In the genomic region with DNA sequence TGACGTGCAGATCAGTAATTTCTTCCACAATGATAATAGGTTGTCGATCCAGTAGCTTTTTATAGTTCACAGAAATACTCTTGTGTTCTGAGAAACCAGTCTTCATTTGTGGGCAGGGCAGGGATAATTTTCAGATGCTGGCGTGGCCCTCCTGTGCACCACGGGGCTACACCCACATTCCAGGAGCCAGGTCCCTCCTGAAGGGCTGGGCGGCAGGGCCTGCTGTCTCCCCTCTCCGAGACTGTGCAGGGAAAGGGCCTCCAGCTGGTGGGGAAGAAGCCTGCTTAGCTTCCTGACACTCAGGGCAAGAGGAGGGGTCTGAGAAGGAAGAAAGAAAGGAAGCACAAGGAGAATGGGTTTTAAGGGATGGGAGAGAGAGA, we compare ENCODE assay signal across 23 cellular contexts.
"Had no signal": no experiment of that assay in that cellular context is flagged by ENCODE, and none has a peak within 500 bp of the region (broad histone marks: within the 10 kb centered on the region; RNA-seq: fewer than 3 reads in every experiment).

No MANE protein-coding gene starts in this region.

- H3K4me1 ChIP-seq: parathyroid adenoma, sigmoid colon, thyroid gland had no signal

- H3K36me3 Mint-ChIP-seq: activated naive CD8-positive, alpha-beta T cell treated with anti-CD3 and anti-CD28 coated beads for 36 hours; memory B cell; natural killer cell treated with Interleukin-12 subunit alpha and Interleukin-12 subunit beta and Interleukin-15 and Interleukin-18, amount 100 ng/mL, for 72 hours; WTC11 had no signal

- H3K4me1 Mint-ChIP-seq: activated naive CD8-positive, alpha-beta T cell treated with anti-CD3 and anti-CD28 coated beads for 36 hours had no signal

- H3K9me3 Mint-ChIP-seq: activated naive CD8-positive, alpha-beta T cell treated with anti-CD3 and anti-CD28 coated beads for 36 hours; activated T-cell treated with anti-CD3 and anti-CD28 coated beads, Interleukin-2, amount 50 U/mL, for 4 hours; activated T-helper 2 cell treated with anti-CD3 and anti-CD28 coated beads, Interferon-gamma antibody, Interleukin-2, Interleukin-4, amounts not matched to agents 10 μg/mL and 5 μg/mL and 100 μg/mL, durations not matched to agents 14 hours and 24 hours and 36 hours; natural killer cell treated with Interleukin-12 subunit alpha and Interleukin-12 subunit beta and Interleukin-15 and Interleukin-18, amount 100 ng/mL, for 72 hours; T-helper 1 cell treated with Interleukin-12 subunit alpha and Interleukin-12 subunit beta and Interleukin-4 antibody, amounts not matched to agents 30 μg/mL and 1 μg/mL, for 36 hours; WTC11 had no signal

- H3K27ac ChIP-seq: neutrophil had no signal

- H3K4me3 ChIP-seq: coronary artery, esophagus squamous epithelium, gastrocnemius medialis, sigmoid colon, thyroid gland had no signal

- H3K4me3 Mint-ChIP-seq: activated naive CD8-positive, alpha-beta T cell treated with anti-CD3 and anti-CD28 coated beads for 36 hours; activated T-cell treated with anti-CD3 and anti-CD28 coated beads, Interleukin-2, amount 50 U/mL, for 4 hours; endodermal cell; memory B cell; natural killer cell treated with Interleukin-12 subunit alpha and Interleukin-12 subunit beta and Interleukin-15 and Interleukin-18, amount 100 ng/mL, for 72 hours; T-helper 1 cell treated with Interleukin-12 subunit alpha and Interleukin-12 subunit beta and Interleukin-4 antibody, amounts not matched to agents 30 μg/mL and 1 μg/mL, for 36 hours; WTC11 had no signal

- H3K27me3 ChIP-seq: gastrocnemius medialis, neutrophil, sigmoid colon, thyroid gland had no signal

- ATAC-seq: activated T-cell treated with anti-CD3 and anti-CD28 coated beads, Interleukin-2, amount 50 U/mL, for 4 hours; left lobe of liver; WTC11 had no signal

- H3K27me3 Mint-ChIP-seq: activated naive CD8-positive, alpha-beta T cell treated with anti-CD3 and anti-CD28 coated beads for 36 hours; natural killer cell treated with Interleukin-12 subunit alpha and Interleukin-12 subunit beta and Interleukin-15 and Interleukin-18, amount 100 ng/mL, for 72 hours had no signal

- H3K9me3 ChIP-seq: esophagus squamous epithelium, gastrocnemius medialis, neutrophil, sigmoid colon, thyroid gland had no signal

- DNase-seq: activated CD4-positive, alpha-beta T cell treated with anti-CD3 and anti-CD28 coated beads, Interleukin-2, amount 50 U/mL, for 48 hours; activated CD8-positive, alpha-beta memory T cell treated with anti-CD3 and anti-CD28 coated beads, Interleukin-2, amount 50 U/mL, for 48 hours; activated naive CD4-positive, alpha-beta T cell; activated naive CD8-positive, alpha-beta T cell treated with anti-CD3 and anti-CD28 coated beads for 36 hours; activated T-cell treated with anti-CD3 and anti-CD28 coated beads, Interleukin-2, amount 50 U/mL, for 4 hours; endodermal cell; esophagus squamous epithelium; gastrocnemius medialis; head of caudate nucleus; sigmoid colon; stimulated activated CD4-positive, alpha-beta T cell treated with anti-CD3 and anti-CD28 coated beads, Interleukin-4, amount 100 ng/mL, for 1 hour; stimulated activated naive CD4-positive, alpha-beta T cell treated with Interleukin-2 at 50 U/mL for 16 hours; T1000 had no signal

- H3K27ac Mint-ChIP-seq: activated naive CD8-positive, alpha-beta T cell treated with anti-CD3 and anti-CD28 coated beads for 36 hours; activated T-helper 2 cell treated with anti-CD3 and anti-CD28 coated beads, Interferon-gamma antibody, Interleukin-2, Interleukin-4, amounts not matched to agents 10 μg/mL and 5 μg/mL and 100 μg/mL, durations not matched to agents 14 hours and 24 hours and 36 hours; endodermal cell; memory B cell; natural killer cell treated with Interleukin-12 subunit alpha and Interleukin-12 subunit beta and Interleukin-15 and Interleukin-18, amount 100 ng/mL, for 72 hours; T-helper 1 cell treated with Interleukin-12 subunit alpha and Interleukin-12 subunit beta and Interleukin-4 antibody, amounts not matched to agents 30 μg/mL and 1 μg/mL, for 36 hours; WTC11 had no signal

- H3K36me3 ChIP-seq: esophagus squamous epithelium, gastrocnemius medialis, neutrophil, sigmoid colon, thyroid gland had no signal
